8 cellular contexts compared by ENCODE assay signal in genomic region chr2:152861349-152861942, GRCh38.
DNase-seq lines count a peak whose midpoint lies in the region; TF ChIP-seq lines count a peak whose summit lies in the region.

No MANE protein-coding gene starts in this region.

- peak; percentile 78 for TF ChIP-seq CTCF in liver (IDR thresholded peaks at IDR 0.05; ENCODE audit: low read depth, low read length, missing input control)

- intact Hi-C loops in posterior vena cava (cut with DNase I): no loop called here

- TF ChIP-seq RAD21 in liver (IDR thresholded peaks at IDR 0.05): peak; percentile 67 to 78

- H3K27me3 ChIP-seq in adipocyte (replicated peaks; ENCODE audit: control insufficient read depth, insufficient read depth, low read length): no peaks in the 10 kb centered on the region
- H3K27me3 ChIP-seq in liver (ENCODE audit: control insufficient read depth in 4 of 4, insufficient read depth in 4 of 4, low read length in 3 of 4): no peaks in the 10 kb centered on the region

- peak in 2 of 3 donors; percentile 6 to 13 for DNase-seq in stimulated activated CD4-positive, alpha-beta T cell treated with anti-CD3 and anti-CD28 coated beads, TNF-alpha, amount 100 ng/mL, for 48 hours (ENCODE audit: low read depth in 3 of 3)
- DNase-seq in stimulated activated CD4-positive, alpha-beta T cell treated with anti-CD3 and anti-CD28 coated beads, Interleukin-12 subunit alpha, Interleukin-12 subunit beta, amount 100 ng/mL, for 4 hours: no peak
- DNase-seq in KBM-7 (peak; percentile 45), adipocyte (ENCODE audit: low read depth) (peak; percentile 30), posterior vena cava (ENCODE audit: low spot score) (no peak), NCI-H187 (lab: John Stamatoyannopoulos, UW) (no peak), middle frontal gyrus (ENCODE audit: extremely low spot score, low spot score) (no peak)

- in situ Hi-C loops in KBM-7 (cut with MboI; ENCODE audit: low pct_unique_long_range_greater_than_20kb, low sequenced_read_pairs): no loop called here

- no peak overlapping the region for H3K27ac ChIP-seq in liver (ENCODE audit: low read depth in 1 of 2, low read length in 2 of 2)

- H3K36me3 ChIP-seq in adipocyte (ENCODE audit: control insufficient read depth, insufficient read depth, low read length, severe bottlenecking) (no peaks in the 10 kb centered on the region), liver (ENCODE audit: control insufficient read depth in 4 of 4, insufficient read depth in 3 of 4, low read depth in 1 of 4, low read length in 3 of 4) (no peaks in the 10 kb centered on the region)

- H3K4me1 ChIP-seq in adipocyte (ENCODE audit: control insufficient read depth, insufficient read depth, low read length) (no peaks in the 10 kb centered on the region), liver (ENCODE audit: control insufficient read depth in 4 of 4, insufficient read depth in 4 of 4, low read length in 3 of 4) (no peaks in the 10 kb centered on the region)

- no peak overlapping the region for H3K4me3 ChIP-seq in adipocyte (ENCODE audit: low read length)
- H3K4me3 ChIP-seq in liver (ENCODE audit: low read depth in 1 of 3, low read length in 3 of 3): no peak overlapping the region

- WGBS in liver: 52% methylated on average over 6 of the region's 6 CpGs

- H3K9ac ChIP-seq in adipocyte (ENCODE audit: low read length): no peak overlapping the region
- no peak overlapping the region for H3K9ac ChIP-seq in liver (ENCODE audit: low read depth in 1 of 2, low read length in 2 of 2)

- H3K9me3 ChIP-seq in adipocyte (ENCODE audit: control insufficient read depth, low read length): no peaks in the 10 kb centered on the region
- H3K9me3 ChIP-seq in liver (ENCODE audit: control insufficient read depth in 4 of 4, low read length in 3 of 4): peaks cover 0 to 4% (median 2%) of the 10 kb centered on the region in 4 donors

TF ChIP-seq in liver, 16 proteins besides CTCF, POLR2A, EP300 and RAD21:
- peak; percentile 43 for TF ChIP-seq FOXA1 (IDR thresholded peaks at IDR 0.05)
- no peak for TF ChIP-seq EGR1 (IDR thresholded peaks at IDR 0.05; ENCODE audit: low read depth in 2 of 2)
- no peak for TF ChIP-seq GABPA (IDR thresholded peaks at IDR 0.05 in 1 of 2, conservative IDR thresholded peaks at IDR 0.05 in 1 of 2)
- TF ChIP-seq FOXA2 (IDR thresholded peaks at IDR 0.05): peak; percentile 76

Comparison
In these comparisons a context has a peak if more than half of its experiments do, and no peak if none do; other contexts are left out.
1. DNase-seq: peak in stimulated activated CD4-positive, alpha-beta T cell treated with anti-CD3 and anti-CD28 coated beads, TNF-alpha, amount 100 ng/mL, for 48 hours (2 of 3), KBM-7 (single experiment) and adipocyte (single experiment); none in stimulated activated CD4-positive, alpha-beta T cell treated with anti-CD3 and anti-CD28 coated beads, Interleukin-12 subunit alpha, Interleukin-12 subunit beta, amount 100 ng/mL, for 4 hours (single experiment), posterior vena cava (single experiment), NCI-H187 (0 of 2) and middle frontal gyrus (single experiment).